1 cellular context compared by ENCODE assay signal in genomic region chr11:12677131-12677530, GRCh38.
TF ChIP-seq lines count a peak whose summit lies in the region.

No MANE protein-coding gene starts in this region.

TF ChIP-seq in SK-N-SH, 30 proteins besides CTCF, POLR2A, EP300 and RAD21 (continued from another document):
- no peak for TF ChIP-seq REST (IDR thresholded peaks at IDR 0.05; ENCODE audit: low read depth, low read length)
TF ChIP-seq in SK-N-SH: peak in this region for 5.
